In the genomic region with DNA sequence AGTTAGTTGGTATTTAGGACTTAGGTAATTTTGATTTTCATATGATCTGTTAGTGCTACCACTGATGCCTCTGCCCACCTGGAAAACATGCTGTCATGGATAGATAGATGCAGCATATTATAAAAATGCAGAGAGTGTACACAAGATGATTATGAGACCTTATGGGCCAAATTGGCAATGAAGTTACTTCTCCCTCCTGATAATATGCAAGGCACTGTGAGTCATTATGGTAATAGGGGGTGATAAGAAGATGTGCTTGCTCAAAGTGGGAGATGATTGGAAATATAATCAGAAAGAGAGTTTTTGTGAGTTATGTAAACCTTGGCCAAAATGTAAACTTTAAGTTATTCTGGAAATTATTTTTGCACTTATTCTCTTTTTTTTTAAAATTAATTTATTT, we compare ENCODE assay signal across 1 cellular context.
TF ChIP-seq lines count a peak whose summit lies in the region.

No MANE protein-coding gene starts in this region.

TF ChIP-seq in SK-N-SH treated with all-trans-retinoic acid at 6 μM for 48 hours, 23 proteins besides CTCF, POLR2A, EP300 and RAD21 (continued from another document):
- no peak for TF ChIP-seq ZC3H10 (CRISPR knock-in tag; IDR thresholded peaks at IDR 0.05)
- TF ChIP-seq, protein P1, sequence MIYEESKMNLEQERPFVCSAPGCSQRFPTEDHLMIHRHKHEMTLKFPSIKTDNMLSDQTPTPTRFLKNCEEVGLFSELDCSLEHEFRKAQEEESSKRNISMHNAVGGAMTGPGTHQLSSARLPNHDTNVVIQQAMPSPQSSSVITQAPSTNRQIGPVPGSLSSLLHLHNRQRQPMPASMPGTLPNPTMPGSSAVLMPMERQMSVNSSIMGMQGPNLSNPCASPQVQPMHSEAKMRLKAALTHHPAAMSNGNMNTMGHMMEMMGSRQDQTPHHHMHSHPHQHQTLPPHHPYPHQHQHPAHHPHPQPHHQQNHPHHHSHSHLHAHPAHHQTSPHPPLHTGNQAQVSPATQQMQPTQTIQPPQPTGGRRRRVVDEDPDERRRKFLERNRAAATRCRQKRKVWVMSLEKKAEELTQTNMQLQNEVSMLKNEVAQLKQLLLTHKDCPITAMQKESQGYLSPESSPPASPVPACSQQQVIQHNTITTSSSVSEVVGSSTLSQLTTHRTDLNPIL (CRISPR knock-in tag; IDR thresholded peaks at IDR 0.05; ENCODE audit: low read depth), result no peak
